ENCODE assay signal across 8 cellular contexts in genomic region chr1:41639332-41639936, GRCh38.
DNase-seq lines count a peak whose midpoint lies in the region; ATAC-seq, FAIRE-seq and TF ChIP-seq lines count a peak whose summit lies in the region.

No MANE protein-coding gene starts in this region.

- ATAC-seq in effector memory CD8-positive, alpha-beta T cell (replicated peaks): peak; percentile 48
- no peak for ATAC-seq in GM21717 (IDR thresholded peaks at IDR 0.05; ENCODE audit: unreplicated experiment)
- ATAC-seq in HG03342 (IDR thresholded peaks at IDR 0.05; ENCODE audit: unreplicated experiment): no peak

- TF ChIP-seq POLR2A in GM12892 (IDR thresholded peaks at IDR 0.05; ENCODE audit: low read depth, low read length): 0 out of 2 replicates have a peak, but pooled peaks have one; percentile 9

- DNase-seq in GM12892 (ENCODE audit: insufficient read length) (no peak), T-helper 9 cell (no peak), activated gamma-delta T cell (lab: John Stamatoyannopoulos, UW) (no peak)
- peak; percentile 75 for DNase-seq in T-helper 2 cell treated with Interferon-gamma antibody and Interleukin-4, amounts not matched to agents 5 μg/mL and 100 μg/mL, for 36 hours (ENCODE audit: low spot score)
- no peak for DNase-seq in effector memory CD8-positive, alpha-beta T cell
- DNase-seq in stimulated activated CD4-positive, alpha-beta T cell treated with anti-CD3 and anti-CD28 coated beads, Interleukin-15, amount 100 ng/mL, for 24 hours: peak; percentile 80

- no peaks in the 10 kb centered on the region for H3K36me3 Mint-ChIP-seq in T-helper 2 cell treated with Interferon-gamma antibody and Interleukin-4, amounts not matched to agents 5 μg/mL and 100 μg/mL, for 36 hours (ENCODE audit: low read depth)
- no peaks in the 10 kb centered on the region for H3K36me3 Mint-ChIP-seq in effector memory CD8-positive, alpha-beta T cell (ENCODE audit: insufficient read depth)

- FAIRE-seq in GM12892 (lab: Jason Lieb, UNC): peak; percentile 95

- no peaks in the 10 kb centered on the region for H3K9me3 Mint-ChIP-seq in T-helper 2 cell treated with Interferon-gamma antibody and Interleukin-4, amounts not matched to agents 5 μg/mL and 100 μg/mL, for 36 hours
- H3K9me3 Mint-ChIP-seq in effector memory CD8-positive, alpha-beta T cell: no peaks in the 10 kb centered on the region

- H3K4me3 Mint-ChIP-seq in T-helper 2 cell treated with Interferon-gamma antibody and Interleukin-4, amounts not matched to agents 5 μg/mL and 100 μg/mL, for 36 hours: peak overlapping the region; percentile 54
- peak overlapping the region; percentile 25 to 26 for H3K4me3 Mint-ChIP-seq in effector memory CD8-positive, alpha-beta T cell

- no peaks in the 10 kb centered on the region for H3K27me3 Mint-ChIP-seq in T-helper 2 cell treated with Interferon-gamma antibody and Interleukin-4, amounts not matched to agents 5 μg/mL and 100 μg/mL, for 36 hours (ENCODE audit: low read depth)
- H3K27me3 Mint-ChIP-seq in effector memory CD8-positive, alpha-beta T cell: no peaks in the 10 kb centered on the region

- H3K4me1 Mint-ChIP-seq in T-helper 2 cell treated with Interferon-gamma antibody and Interleukin-4, amounts not matched to agents 5 μg/mL and 100 μg/mL, for 36 hours (ENCODE audit: low read depth): peaks cover 42% of the 10 kb centered on the region
- peaks cover 28 to 39% of the 10 kb centered on the region in 2 donors for H3K4me1 Mint-ChIP-seq in effector memory CD8-positive, alpha-beta T cell (ENCODE audit: low read depth in 2 of 2)

- H3K27ac Mint-ChIP-seq in T-helper 2 cell treated with Interferon-gamma antibody and Interleukin-4, amounts not matched to agents 5 μg/mL and 100 μg/mL, for 36 hours: peak overlapping the region; percentile 58
- H3K27ac Mint-ChIP-seq in effector memory CD8-positive, alpha-beta T cell: peak overlapping the region in 1 of 2 donors; percentile 31

Comparison
In these comparisons a context has a peak if more than half of its experiments do, and no peak if none do; other contexts are left out.
1. DNase-seq: peak in T-helper 2 cell treated with Interferon-gamma antibody and Interleukin-4, amounts not matched to agents 5 μg/mL and 100 μg/mL, for 36 hours (single experiment) and stimulated activated CD4-positive, alpha-beta T cell treated with anti-CD3 and anti-CD28 coated beads, Interleukin-15, amount 100 ng/mL, for 24 hours (single experiment); none in GM12892 (single experiment), effector memory CD8-positive, alpha-beta T cell (0 of 3), T-helper 9 cell (single experiment) and activated gamma-delta T cell (single experiment).